1 cellular context compared by ENCODE assay signal in the genomic region with DNA sequence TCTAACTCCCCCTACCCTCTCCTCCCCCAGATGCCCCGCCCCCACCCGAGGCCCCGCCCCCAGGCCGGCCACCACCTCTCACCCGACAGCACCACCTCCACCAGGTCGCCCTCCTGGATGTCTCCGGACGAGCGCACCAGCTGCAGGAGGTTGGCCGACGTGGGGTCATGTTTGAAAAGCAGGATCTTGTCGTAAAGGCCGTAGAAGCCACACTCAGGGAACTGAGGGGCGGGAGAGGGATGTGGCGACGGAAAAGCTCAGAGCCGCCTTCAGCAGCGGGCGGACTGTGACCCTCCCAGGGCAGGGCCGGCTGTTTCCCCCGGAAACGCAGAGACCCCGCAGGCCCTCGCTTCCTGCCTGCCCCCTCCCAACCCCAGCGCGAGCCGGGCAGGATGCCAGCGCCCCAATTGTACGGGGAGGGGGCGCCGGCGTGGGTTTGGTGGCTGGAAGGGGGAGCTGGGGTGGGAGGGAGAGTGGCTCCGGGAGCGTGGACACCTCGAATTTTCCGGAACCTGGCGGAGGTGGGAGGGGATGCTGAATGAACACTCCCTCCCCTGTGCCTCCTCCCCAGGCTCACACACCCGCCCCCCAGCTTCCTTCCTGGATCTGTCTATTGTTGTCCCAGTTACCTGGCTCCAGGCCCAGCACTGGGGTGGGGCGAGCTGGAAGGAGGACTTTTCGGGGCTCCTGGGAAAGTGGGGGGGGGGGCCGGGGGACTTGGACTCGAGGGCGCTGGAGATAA.
TF ChIP-seq lines count a peak whose summit lies in the region.

No MANE protein-coding gene starts in this region.

TF ChIP-seq in GM12878, 131 proteins besides CTCF, POLR2A, EP300 and RAD21 (continues in another document):
- no peak for TF ChIP-seq NR2C2 (IDR thresholded peaks at IDR 0.05; ENCODE audit: borderline replicate concordance, control insufficient read depth, insufficient read length, low read depth)
- TF ChIP-seq IRF4 (IDR thresholded peaks at IDR 0.05; ENCODE audit: low read depth, low read length) = no peak
- TF ChIP-seq TARDBP (IDR thresholded peaks at IDR 0.05; ENCODE audit: borderline replicate concordance) = no peak
- no peak for TF ChIP-seq NR2C1 (IDR thresholded peaks at IDR 0.05)
- TF ChIP-seq RBBP5 (conservative IDR thresholded peaks at IDR 0.05) = no peak
- no peak for TF ChIP-seq JUNB (IDR thresholded peaks at IDR 0.05)
- no peak; the same call in 1 of the 2 replicates for TF ChIP-seq POLR2AphosphoS5 (IDR thresholded peaks at IDR 0.05; ENCODE audit: low read length)
- TF ChIP-seq TCF7 (IDR thresholded peaks at IDR 0.05; ENCODE audit: borderline replicate concordance) = no peak
- no peak for TF ChIP-seq HCFC1 (IDR thresholded peaks at IDR 0.05; ENCODE audit: low read length)
- no peak for TF ChIP-seq MEF2A (IDR thresholded peaks at IDR 0.05; ENCODE audit: insufficient read depth, low read depth, low read length)
- TF ChIP-seq ETV6 (conservative IDR thresholded peaks at IDR 0.05 in 1 of 2, IDR thresholded peaks at IDR 0.05 in 1 of 2; ENCODE audit: borderline replicate concordance in 1 of 2, low read depth in 1 of 2) = peak in 1 of 2 experiments; percentile 40; a peak in 1 of 4 replicates
- TF ChIP-seq, protein P1, sequence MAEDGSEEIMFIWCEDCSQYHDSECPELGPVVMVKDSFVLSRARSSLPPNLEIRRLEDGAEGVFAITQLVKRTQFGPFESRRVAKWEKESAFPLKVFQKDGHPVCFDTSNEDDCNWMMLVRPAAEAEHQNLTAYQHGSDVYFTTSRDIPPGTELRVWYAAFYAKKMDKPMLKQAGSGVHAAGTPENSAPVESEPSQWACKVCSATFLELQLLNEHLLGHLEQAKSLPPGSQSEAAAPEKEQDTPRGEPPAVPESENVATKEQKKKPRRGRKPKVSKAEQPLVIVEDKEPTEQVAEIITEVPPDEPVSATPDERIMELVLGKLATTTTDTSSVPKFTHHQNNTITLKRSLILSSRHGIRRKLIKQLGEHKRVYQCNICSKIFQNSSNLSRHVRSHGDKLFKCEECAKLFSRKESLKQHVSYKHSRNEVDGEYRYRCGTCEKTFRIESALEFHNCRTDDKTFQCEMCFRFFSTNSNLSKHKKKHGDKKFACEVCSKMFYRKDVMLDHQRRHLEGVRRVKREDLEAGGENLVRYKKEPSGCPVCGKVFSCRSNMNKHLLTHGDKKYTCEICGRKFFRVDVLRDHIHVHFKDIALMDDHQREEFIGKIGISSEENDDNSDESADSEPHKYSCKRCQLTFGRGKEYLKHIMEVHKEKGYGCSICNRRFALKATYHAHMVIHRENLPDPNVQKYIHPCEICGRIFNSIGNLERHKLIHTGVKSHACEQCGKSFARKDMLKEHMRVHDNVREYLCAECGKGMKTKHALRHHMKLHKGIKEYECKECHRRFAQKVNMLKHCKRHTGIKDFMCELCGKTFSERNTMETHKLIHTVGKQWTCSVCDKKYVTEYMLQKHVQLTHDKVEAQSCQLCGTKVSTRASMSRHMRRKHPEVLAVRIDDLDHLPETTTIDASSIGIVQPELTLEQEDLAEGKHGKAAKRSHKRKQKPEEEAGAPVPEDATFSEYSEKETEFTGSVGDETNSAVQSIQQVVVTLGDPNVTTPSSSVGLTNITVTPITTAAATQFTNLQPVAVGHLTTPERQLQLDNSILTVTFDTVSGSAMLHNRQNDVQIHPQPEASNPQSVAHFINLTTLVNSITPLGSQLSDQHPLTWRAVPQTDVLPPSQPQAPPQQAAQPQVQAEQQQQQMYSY (CRISPR knock-in tag; IDR thresholded peaks at IDR 0.05) = no peak
- TF ChIP-seq, protein P2, sequence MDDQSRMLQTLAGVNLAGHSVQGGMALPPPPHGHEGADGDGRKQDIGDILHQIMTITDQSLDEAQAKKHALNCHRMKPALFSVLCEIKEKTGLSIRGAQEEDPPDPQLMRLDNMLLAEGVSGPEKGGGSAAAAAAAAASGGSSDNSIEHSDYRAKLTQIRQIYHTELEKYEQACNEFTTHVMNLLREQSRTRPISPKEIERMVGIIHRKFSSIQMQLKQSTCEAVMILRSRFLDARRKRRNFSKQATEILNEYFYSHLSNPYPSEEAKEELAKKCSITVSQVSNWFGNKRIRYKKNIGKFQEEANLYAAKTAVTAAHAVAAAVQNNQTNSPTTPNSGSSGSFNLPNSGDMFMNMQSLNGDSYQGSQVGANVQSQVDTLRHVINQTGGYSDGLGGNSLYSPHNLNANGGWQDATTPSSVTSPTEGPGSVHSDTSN (IDR thresholded peaks at IDR 0.05; ENCODE audit: insufficient replicate concordance, low read depth, low read length) = no peak
- TF ChIP-seq PAX8 (IDR thresholded peaks at IDR 0.05) = no peak
- no peak for TF ChIP-seq MTA2 (IDR thresholded peaks at IDR 0.05; ENCODE audit: low read depth)
- 0 out of 2 replicates have a peak, but pooled peaks have one; percentile 14 for TF ChIP-seq DPF2 (IDR thresholded peaks at IDR 0.05)
- no peak for TF ChIP-seq ZZZ3 (IDR thresholded peaks at IDR 0.05; ENCODE audit: control insufficient read depth, insufficient read length, low read depth)
- TF ChIP-seq POLR2AphosphoS2 (IDR thresholded peaks at IDR 0.05; ENCODE audit: low read depth, low read length) = no peak
- TF ChIP-seq ZNF622 (IDR thresholded peaks at IDR 0.05) = no peak
- TF ChIP-seq SIN3A (IDR thresholded peaks at IDR 0.05; ENCODE audit: low read depth, low read length) = no peak
- TF ChIP-seq, protein P3, sequence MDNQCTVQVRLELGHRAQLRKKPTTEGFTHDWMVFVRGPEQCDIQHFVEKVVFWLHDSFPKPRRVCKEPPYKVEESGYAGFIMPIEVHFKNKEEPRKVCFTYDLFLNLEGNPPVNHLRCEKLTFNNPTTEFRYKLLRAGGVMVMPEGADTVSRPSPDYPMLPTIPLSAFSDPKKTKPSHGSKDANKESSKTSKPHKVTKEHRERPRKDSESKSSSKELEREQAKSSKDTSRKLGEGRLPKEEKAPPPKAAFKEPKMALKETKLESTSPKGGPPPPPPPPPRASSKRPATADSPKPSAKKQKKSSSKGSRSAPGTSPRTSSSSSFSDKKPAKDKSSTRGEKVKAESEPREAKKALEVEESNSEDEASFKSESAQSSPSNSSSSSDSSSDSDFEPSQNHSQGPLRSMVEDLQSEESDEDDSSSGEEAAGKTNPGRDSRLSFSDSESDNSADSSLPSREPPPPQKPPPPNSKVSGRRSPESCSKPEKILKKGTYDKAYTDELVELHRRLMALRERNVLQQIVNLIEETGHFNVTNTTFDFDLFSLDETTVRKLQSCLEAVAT (IDR thresholded peaks at IDR 0.05) = no peak
- no peak for TF ChIP-seq YBX1 (IDR thresholded peaks at IDR 0.05)
- TF ChIP-seq ATF7 (IDR thresholded peaks at IDR 0.05; ENCODE audit: low read depth) = no peak
- TF ChIP-seq KDM1A (IDR thresholded peaks at IDR 0.05; ENCODE audit: borderline replicate concordance) = no peak
- TF ChIP-seq ZBED1 (IDR thresholded peaks at IDR 0.05; ENCODE audit: borderline replicate concordance) = no peak
- TF ChIP-seq, protein P4, sequence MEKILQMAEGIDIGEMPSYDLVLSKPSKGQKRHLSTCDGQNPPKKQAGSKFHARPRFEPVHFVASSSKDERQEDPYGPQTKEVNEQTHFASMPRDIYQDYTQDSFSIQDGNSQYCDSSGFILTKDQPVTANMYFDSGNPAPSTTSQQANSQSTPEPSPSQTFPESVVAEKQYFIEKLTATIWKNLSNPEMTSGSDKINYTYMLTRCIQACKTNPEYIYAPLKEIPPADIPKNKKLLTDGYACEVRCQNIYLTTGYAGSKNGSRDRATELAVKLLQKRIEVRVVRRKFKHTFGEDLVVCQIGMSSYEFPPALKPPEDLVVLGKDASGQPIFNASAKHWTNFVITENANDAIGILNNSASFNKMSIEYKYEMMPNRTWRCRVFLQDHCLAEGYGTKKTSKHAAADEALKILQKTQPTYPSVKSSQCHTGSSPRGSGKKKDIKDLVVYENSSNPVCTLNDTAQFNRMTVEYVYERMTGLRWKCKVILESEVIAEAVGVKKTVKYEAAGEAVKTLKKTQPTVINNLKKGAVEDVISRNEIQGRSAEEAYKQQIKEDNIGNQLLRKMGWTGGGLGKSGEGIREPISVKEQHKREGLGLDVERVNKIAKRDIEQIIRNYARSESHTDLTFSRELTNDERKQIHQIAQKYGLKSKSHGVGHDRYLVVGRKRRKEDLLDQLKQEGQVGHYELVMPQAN (conservative IDR thresholded peaks at IDR 0.05) = 0 out of 2 replicates have a peak, but pooled peaks have one; percentile 44
- no peak for TF ChIP-seq CREM (IDR thresholded peaks at IDR 0.05; ENCODE audit: low read depth)
- TF ChIP-seq PML (IDR thresholded peaks at IDR 0.05; ENCODE audit: low read length) = no peak
- TF ChIP-seq, protein P5, sequence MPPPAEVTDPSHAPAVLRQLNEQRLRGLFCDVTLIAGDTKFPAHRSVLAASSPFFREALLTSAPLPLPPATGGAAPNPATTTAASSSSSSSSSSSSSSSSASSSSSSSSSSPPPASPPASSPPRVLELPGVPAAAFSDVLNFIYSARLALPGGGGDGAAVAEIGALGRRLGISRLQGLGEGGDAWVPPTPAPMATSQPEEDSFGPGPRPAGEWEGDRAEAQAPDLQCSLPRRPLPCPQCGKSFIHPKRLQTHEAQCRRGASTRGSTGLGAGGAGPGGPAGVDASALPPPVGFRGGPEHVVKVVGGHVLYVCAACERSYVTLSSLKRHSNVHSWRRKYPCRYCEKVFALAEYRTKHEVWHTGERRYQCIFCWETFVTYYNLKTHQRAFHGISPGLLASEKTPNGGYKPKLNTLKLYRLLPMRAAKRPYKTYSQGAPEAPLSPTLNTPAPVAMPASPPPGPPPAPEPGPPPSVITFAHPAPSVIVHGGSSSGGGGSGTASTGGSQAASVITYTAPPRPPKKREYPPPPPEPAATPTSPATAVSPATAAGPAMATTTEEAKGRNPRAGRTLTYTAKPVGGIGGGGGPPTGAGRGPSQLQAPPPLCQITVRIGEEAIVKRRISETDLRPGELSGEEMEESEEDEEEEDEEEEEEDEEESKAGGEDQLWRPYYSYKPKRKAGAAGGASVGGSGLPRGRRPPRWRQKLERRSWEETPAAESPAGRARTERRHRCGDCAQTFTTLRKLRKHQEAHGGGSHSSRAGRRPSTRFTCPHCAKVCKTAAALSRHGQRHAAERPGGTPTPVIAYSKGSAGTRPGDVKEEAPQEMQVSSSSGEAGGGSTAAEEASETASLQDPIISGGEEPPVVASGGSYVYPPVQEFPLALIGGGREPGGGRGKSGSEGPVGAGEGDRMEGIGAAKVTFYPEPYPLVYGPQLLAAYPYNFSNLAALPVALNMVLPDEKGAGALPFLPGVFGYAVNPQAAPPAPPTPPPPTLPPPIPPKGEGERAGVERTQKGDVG (CRISPR knock-in tag; IDR thresholded peaks at IDR 0.05) = no peak
- no peak for TF ChIP-seq RCOR1 (conservative IDR thresholded peaks at IDR 0.05; ENCODE audit: low read depth, low read length)
- no peak for TF ChIP-seq ZNF217 (IDR thresholded peaks at IDR 0.05)
- no peak for TF ChIP-seq PAX5 (IDR thresholded peaks at IDR 0.05; ENCODE audit: borderline replicate concordance, low read depth, low read length)
- no peak for TF ChIP-seq SREBF2 (IDR thresholded peaks at IDR 0.05; ENCODE audit: low read length)
- TF ChIP-seq, protein P6, sequence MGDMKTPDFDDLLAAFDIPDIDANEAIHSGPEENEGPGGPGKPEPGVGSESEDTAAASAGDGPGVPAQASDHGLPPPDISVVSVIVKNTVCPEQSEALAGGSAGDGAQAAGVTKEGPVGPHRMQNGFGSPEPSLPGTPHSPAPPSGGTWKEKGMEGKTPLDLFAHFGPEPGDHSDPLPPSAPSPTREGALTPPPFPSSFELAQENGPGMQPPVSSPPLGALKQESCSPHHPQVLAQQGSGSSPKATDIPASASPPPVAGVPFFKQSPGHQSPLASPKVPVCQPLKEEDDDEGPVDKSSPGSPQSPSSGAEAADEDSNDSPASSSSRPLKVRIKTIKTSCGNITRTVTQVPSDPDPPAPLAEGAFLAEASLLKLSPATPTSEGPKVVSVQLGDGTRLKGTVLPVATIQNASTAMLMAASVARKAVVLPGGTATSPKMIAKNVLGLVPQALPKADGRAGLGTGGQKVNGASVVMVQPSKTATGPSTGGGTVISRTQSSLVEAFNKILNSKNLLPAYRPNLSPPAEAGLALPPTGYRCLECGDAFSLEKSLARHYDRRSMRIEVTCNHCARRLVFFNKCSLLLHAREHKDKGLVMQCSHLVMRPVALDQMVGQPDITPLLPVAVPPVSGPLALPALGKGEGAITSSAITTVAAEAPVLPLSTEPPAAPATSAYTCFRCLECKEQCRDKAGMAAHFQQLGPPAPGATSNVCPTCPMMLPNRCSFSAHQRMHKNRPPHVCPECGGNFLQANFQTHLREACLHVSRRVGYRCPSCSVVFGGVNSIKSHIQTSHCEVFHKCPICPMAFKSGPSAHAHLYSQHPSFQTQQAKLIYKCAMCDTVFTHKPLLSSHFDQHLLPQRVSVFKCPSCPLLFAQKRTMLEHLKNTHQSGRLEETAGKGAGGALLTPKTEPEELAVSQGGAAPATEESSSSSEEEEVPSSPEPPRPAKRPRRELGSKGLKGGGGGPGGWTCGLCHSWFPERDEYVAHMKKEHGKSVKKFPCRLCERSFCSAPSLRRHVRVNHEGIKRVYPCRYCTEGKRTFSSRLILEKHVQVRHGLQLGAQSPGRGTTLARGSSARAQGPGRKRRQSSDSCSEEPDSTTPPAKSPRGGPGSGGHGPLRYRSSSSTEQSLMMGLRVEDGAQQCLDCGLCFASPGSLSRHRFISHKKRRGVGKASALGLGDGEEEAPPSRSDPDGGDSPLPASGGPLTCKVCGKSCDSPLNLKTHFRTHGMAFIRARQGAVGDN (IDR thresholded peaks at IDR 0.05) = no peak
- TF ChIP-seq EZH2 (IDR thresholded peaks at IDR 0.05; ENCODE audit: borderline replicate concordance, control insufficient read depth, low read depth, low read length) = no peak
- TF ChIP-seq HDGF (IDR thresholded peaks at IDR 0.05) = no peak
- TF ChIP-seq, protein P7, sequence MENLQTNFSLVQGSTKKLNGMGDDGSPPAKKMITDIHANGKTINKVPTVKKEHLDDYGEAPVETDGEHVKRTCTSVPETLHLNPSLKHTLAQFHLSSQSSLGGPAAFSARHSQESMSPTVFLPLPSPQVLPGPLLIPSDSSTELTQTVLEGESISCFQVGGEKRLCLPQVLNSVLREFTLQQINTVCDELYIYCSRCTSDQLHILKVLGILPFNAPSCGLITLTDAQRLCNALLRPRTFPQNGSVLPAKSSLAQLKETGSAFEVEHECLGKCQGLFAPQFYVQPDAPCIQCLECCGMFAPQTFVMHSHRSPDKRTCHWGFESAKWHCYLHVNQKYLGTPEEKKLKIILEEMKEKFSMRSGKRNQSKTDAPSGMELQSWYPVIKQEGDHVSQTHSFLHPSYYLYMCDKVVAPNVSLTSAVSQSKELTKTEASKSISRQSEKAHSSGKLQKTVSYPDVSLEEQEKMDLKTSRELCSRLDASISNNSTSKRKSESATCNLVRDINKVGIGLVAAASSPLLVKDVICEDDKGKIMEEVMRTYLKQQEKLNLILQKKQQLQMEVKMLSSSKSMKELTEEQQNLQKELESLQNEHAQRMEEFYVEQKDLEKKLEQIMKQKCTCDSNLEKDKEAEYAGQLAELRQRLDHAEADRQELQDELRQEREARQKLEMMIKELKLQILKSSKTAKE (IDR thresholded peaks at IDR 0.05; ENCODE audit: low read depth, poor library complexity, severe bottlenecking) = no peak
- no peak for TF ChIP-seq CREB1 (IDR thresholded peaks at IDR 0.05; ENCODE audit: low read depth)
- TF ChIP-seq SMARCA5 (IDR thresholded peaks at IDR 0.05) = peak; percentile 97
- TF ChIP-seq NR2F1 (conservative IDR thresholded peaks at IDR 0.05) = peak; percentile 59
- peak in 1 of 2 experiments; percentile 49; a peak in 2 of 4 replicates for TF ChIP-seq BHLHE40 (IDR thresholded peaks at IDR 0.05; ENCODE audit: borderline replicate concordance in 1 of 2, low read depth in 2 of 2, low read length in 1 of 2)
- TF ChIP-seq NBN (IDR thresholded peaks at IDR 0.05) = no peak
- TF ChIP-seq MYC (IDR thresholded peaks at IDR 0.05; ENCODE audit: insufficient read depth, insufficient read length, insufficient replicate concordance, low read length, severe bottlenecking) = no peak
- TF ChIP-seq LARP7 (IDR thresholded peaks at IDR 0.05) = peak; percentile 46; the same call in 1 of the 2 replicates
- no peak for TF ChIP-seq CBX3 (IDR thresholded peaks at IDR 0.05; ENCODE audit: borderline replicate concordance, low read depth)
